In genomic region chrX:115329282-115329681, GRCh38 we compare ENCODE assay signal across 4 cellular contexts. TPM values are rescaled to one million over a fixed set of nuclear protein-coding genes. Genes with fewer than 3 reads are reported as not detected.
"Had no signal": no experiment of that assay in that cellular context is flagged by ENCODE, and none has a peak within 500 bp of the region (broad histone marks: within the 10 kb centered on the region; RNA-seq: fewer than 3 reads in every experiment).

No MANE protein-coding gene starts in this region.

RNA-seq across cellular contexts. Expression of gene LUZP4, which starts 39.8 kb away (rescaled TPM):
- total RNA-seq: HepG2, HT-29, HT1080, IMR-90 had no signal
